ENCODE assay signal across 33 cellular contexts in the genomic region with DNA sequence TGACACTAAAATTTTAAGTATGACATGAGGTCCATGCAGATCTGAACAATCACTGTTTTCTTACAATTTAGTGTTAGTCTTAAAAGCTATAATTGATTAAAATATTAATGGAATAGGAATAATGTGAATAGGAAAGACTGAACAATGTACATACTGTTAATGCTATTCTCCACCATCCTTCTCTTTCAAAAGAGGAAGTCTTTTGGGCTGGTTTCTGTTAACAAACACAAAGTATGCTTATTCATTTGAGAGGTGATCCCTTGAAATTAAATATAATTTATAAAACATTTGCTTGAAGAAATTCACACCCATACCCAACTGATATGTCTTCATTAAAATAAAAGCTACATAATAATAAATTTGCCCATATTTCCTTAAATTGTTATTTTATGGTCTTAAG. TPM values are rescaled to one million over a fixed set of nuclear protein-coding genes. Genes with fewer than 3 reads are reported as not detected.
"Had no signal": no experiment of that assay in that cellular context is flagged by ENCODE, and none has a peak within 500 bp of the region (broad histone marks: within the 10 kb centered on the region; RNA-seq: fewer than 3 reads in every experiment).

No MANE protein-coding gene starts in this region.

- H3K9me3 Mint-ChIP-seq: dendritic cell treated with granulocyte-macrophage colony-stimulating factor and Interleukin-4, amounts not matched to agents 40 ng/mL and 50 ng/mL, for 4 days; endodermal cell; memory B cell; natural killer cell; stimulated activated effector memory CD8-positive, alpha-beta T cell treated with anti-CD3 and anti-CD28 coated beads, Interleukin-12 subunit alpha, Interleukin-12 subunit beta, amount 100 ng/mL, for 72 hours; type B pancreatic cell had no signal

- H3K27me3 Mint-ChIP-seq: dendritic cell treated with granulocyte-macrophage colony-stimulating factor and Interleukin-4, amounts not matched to agents 40 ng/mL and 50 ng/mL, for 4 days; memory B cell; type B pancreatic cell had no signal

- FAIRE-seq: kidney had no signal

- H3K27ac Mint-ChIP-seq: dendritic cell treated with granulocyte-macrophage colony-stimulating factor and Interleukin-4, amounts not matched to agents 40 ng/mL and 50 ng/mL, for 4 days; endodermal cell; memory B cell; natural killer cell; stimulated activated effector memory CD8-positive, alpha-beta T cell treated with anti-CD3 and anti-CD28 coated beads, Interleukin-12 subunit alpha, Interleukin-12 subunit beta, amount 100 ng/mL, for 72 hours; type B pancreatic cell had no signal

- H3K79me2 ChIP-seq: hepatocyte had no signal

- H3K9me3 ChIP-seq: esophagus muscularis mucosa, gastroesophageal sphincter, ovary, psoas muscle, sigmoid colon, stomach, thyroid gland had no signal

- H3K27ac ChIP-seq: esophagus muscularis mucosa, foreskin keratinocyte, gastroesophageal sphincter, heart left ventricle, hepatocyte, ovary, psoas muscle, sigmoid colon, stomach had no signal

- DNase-seq: effector CD8-positive, alpha-beta T cell; endodermal cell; foreskin keratinocyte; heart left ventricle; kidney; natural killer cell; occipital lobe; ovary; posterior cingulate gyrus; psoas muscle; right cardiac atrium; sigmoid colon; stimulated activated CD4-positive, alpha-beta T cell treated with anti-CD3 and anti-CD28 coated beads, Interleukin-2, amount 100 ng/mL, for 24 hours; stimulated activated CD4-positive, alpha-beta T cell treated with anti-CD3 and anti-CD28 coated beads, Interleukin-4, amount 100 ng/mL, for 24 hours; stimulated activated naive CD4-positive, alpha-beta T cell treated with Interleukin-2 at 50 U/mL for 16 hours; stomach; thyroid gland had no signal

- H2AFZ ChIP-seq: hepatocyte had no signal

- H3K4me1 Mint-ChIP-seq: endodermal cell had no signal

- H3K36me3 ChIP-seq: ovary had no signal

- ATAC-seq: foreskin keratinocyte; gastroesophageal sphincter; heart left ventricle; left lobe of liver; natural killer cell; right cardiac atrium; stimulated activated effector memory CD8-positive, alpha-beta T cell treated with anti-CD3 and anti-CD28 coated beads, Interleukin-12 subunit alpha, Interleukin-12 subunit beta, amount 100 ng/mL, for 72 hours had no signal

- H3K36me3 Mint-ChIP-seq: natural killer cell had no signal

- H3K4me2 ChIP-seq: hepatocyte had no signal

- H3K4me1 ChIP-seq: esophagus muscularis mucosa, foreskin keratinocyte, gastroesophageal sphincter, psoas muscle, sigmoid colon, stomach had no signal

- H3K4me3 Mint-ChIP-seq: dendritic cell treated with granulocyte-macrophage colony-stimulating factor and Interleukin-4, amounts not matched to agents 40 ng/mL and 50 ng/mL, for 4 days; endodermal cell; memory B cell; natural killer cell; stimulated activated effector memory CD8-positive, alpha-beta T cell treated with anti-CD3 and anti-CD28 coated beads, Interleukin-12 subunit alpha, Interleukin-12 subunit beta, amount 100 ng/mL, for 72 hours; type B pancreatic cell had no signal

- H3K27me3 ChIP-seq: esophagus muscularis mucosa, foreskin keratinocyte, gastroesophageal sphincter, heart left ventricle, hepatocyte, ovary, sigmoid colon, stomach, thyroid gland had no signal

- H3K4me3 ChIP-seq: esophagus muscularis mucosa, gastroesophageal sphincter, heart left ventricle, hepatocyte, lung, ovary, psoas muscle, sigmoid colon, stomach, thyroid gland had no signal

RNA-seq across cellular contexts. Expression of gene STPG4, which starts 2.3 kb away (rescaled TPM):
- total RNA-seq: epithelial cell of proximal tubule, esophagus muscularis mucosa, hepatocyte, kidney, left lobe of liver, psoas muscle, skeletal muscle tissue, stomach, subcutaneous adipose tissue, urinary bladder had no signal
- polyA plus RNA-seq: fibroblast of lung, foreskin keratinocyte, heart left ventricle, liver, neural cell, right cardiac atrium, stomach had no signal
